In the genomic region with DNA sequence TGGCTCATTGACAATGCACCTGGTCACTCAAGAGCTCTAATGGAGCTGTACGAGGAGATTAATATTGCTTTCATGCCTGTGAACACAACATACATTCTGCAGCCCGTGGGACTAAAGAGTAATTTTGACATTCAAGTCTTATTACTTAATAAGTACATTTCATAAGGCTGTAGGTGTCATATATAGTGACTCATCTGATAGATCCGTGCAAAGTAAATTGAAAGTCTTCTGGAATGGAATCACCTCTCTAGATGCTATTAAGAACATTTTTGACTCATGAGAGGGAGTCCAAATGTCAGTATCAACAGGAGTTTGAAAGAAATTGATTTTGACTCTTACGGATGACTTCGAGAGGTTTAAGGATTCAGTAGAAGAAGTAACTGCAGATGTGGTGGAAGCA, we compare ENCODE assay signal across 29 cellular contexts.
"Had no signal": no experiment of that assay in that cellular context is flagged by ENCODE, and none has a peak within 500 bp of the region (broad histone marks: within the 10 kb centered on the region; RNA-seq: fewer than 3 reads in every experiment).

No MANE protein-coding gene starts in this region.

- FAIRE-seq: astrocyte, endometrium, endothelial cell of umbilical vein, frontal cortex had no signal

- ATAC-seq: activated CD4-positive, CD25-positive, alpha-beta regulatory T cell treated with anti-CD3 and anti-CD28 coated beads, Interleukin-2, amount 50 U/mL, for 24 hours; activated CD8-positive, alpha-beta T cell treated with anti-CD3 and anti-CD28 coated beads for 36 hours; activated T-cell treated with anti-CD3 and anti-CD28 coated beads, Interleukin-2, amount 50 U/mL, for 4 hours; activated T-helper 17 cell treated with anti-CD3 and anti-CD28 coated beads, Interleukin-2, amount 50 U/mL, for 72 hours; esophagus mucosa; T-helper 17 cell had no signal

- H3K4me3 ChIP-seq: colonic mucosa had no signal

- DNase-seq: activated B cell treated with CpG ODN at 0.5 μM for 24 hours; activated CD4-positive, alpha-beta T cell treated with anti-CD3 and anti-CD28 coated beads for 48 hours; activated CD4-positive, alpha-beta T cell treated with anti-CD3 and anti-CD28 coated beads, Interleukin-2, amount 50 U/mL, for 1 hour; activated CD4-positive, alpha-beta T cell treated with anti-CD3 and anti-CD28 coated beads, Interleukin-2, amount 50 U/mL, for 48 hours; activated CD8-positive, alpha-beta memory T cell treated with anti-CD3 and anti-CD28 coated beads for 24 hours; activated CD8-positive, alpha-beta T cell treated with anti-CD3 and anti-CD28 coated beads for 36 hours; activated effector memory CD4-positive, alpha-beta T cell treated with Interleukin-2 at 50 U/mL for 16 hours; activated gamma-delta T cell treated with Interleukin-2 at 50 U/mL for 16 hours; activated naive CD4-positive, alpha-beta T cell treated with anti-CD3 and anti-CD28 coated beads, Interleukin-2, amount 50 U/mL, for 16 hours; activated naive CD4-positive, alpha-beta T cell treated with Interleukin-2 at 50 U/mL for 16 hours; activated T-cell treated with anti-CD3 and anti-CD28 coated beads, Interleukin-2, amount 50 U/mL, for 4 hours; amniotic stem cell; anterior cingulate cortex; brain microvascular endothelial cell; caudate nucleus; colonic mucosa; effector CD8-positive, alpha-beta T cell; foreskin fibroblast; head of caudate nucleus; T-helper 17 cell; T1000; WERI-Rb-1 had no signal
